16 cellular contexts compared by ENCODE assay signal in genomic region chr13:43880930-43881329, GRCh38. TPM values are rescaled to one million over a fixed set of nuclear protein-coding genes. Genes with fewer than 3 reads are reported as not detected.
A peak's percentile ranks its signal among the peaks of the same experiment; 100 is the strongest.
DNase-seq lines count a peak whose midpoint lies in the region; ATAC-seq, FAIRE-seq and TF ChIP-seq lines count a peak whose summit lies in the region.
"Had no signal": no experiment of that assay in that cellular context is flagged by ENCODE, and none has a peak within 500 bp of the region (broad histone marks: within the 10 kb centered on the region; RNA-seq: fewer than 3 reads in every experiment).

No MANE protein-coding gene starts in this region.

- no peak overlapping the region for H3K27ac ChIP-seq in Panc1 (ENCODE audit: low read length)
- no peak overlapping the region for H3K27ac ChIP-seq in parathyroid adenoma
- H3K27ac ChIP-seq in gastroesophageal sphincter = no peak overlapping the region

- no peak for DNase-seq in GM12891 (ENCODE audit: insufficient read length, low spot score)
- DNase-seq in Panc1 (ENCODE audit: low read depth, low spot score) = no peak
- peak; percentile 65 for DNase-seq in fibroblast of gingiva (ENCODE audit: low read depth)
- no peak for DNase-seq in stimulated activated CD4-positive, alpha-beta T cell treated with anti-CD3 and anti-CD28 coated beads, Interleukin-12 subunit alpha, Interleukin-12 subunit beta, amount 100 ng/mL, for 4 hours
- no peak for DNase-seq in GM19238 (ENCODE audit: insufficient read length, low spot score)
- DNase-seq: activated CD8-positive, alpha-beta T cell treated with anti-CD3 and anti-CD28 coated beads, Interleukin-2, amount 10 ng/mL, durations not matched to agents 7 days and 5 days; AML-193; aorta; cortex of kidney; NCI-H187; NCI-H524; T-cell had no signal

- no peak overlapping the region for H3K9ac ChIP-seq in parathyroid adenoma

- peak overlapping the region; percentile 97 for H2AFZ ChIP-seq in parathyroid adenoma

- POLR2A ChIA-PET in Panc1 (lab: Charles Lee) = interaction anchor here (0.6 kb wide), 1 partner anchor 236 kb away, joined by 3 read pairs; no protein-coding TSS in a partner anchor

- no peak overlapping the region for H3K4me3 ChIP-seq in Panc1 (ENCODE audit: low read depth in 2 of 2, low read length in 2 of 2)
- no peak overlapping the region for H3K4me3 ChIP-seq in parathyroid adenoma (ENCODE audit: low read depth, low read length)
- no peak overlapping the region for H3K4me3 ChIP-seq in gastroesophageal sphincter

- ATAC-seq in Panc1 (no peak), HG02938 (IDR thresholded peaks at IDR 0.05; ENCODE audit: unreplicated experiment) (no peak), gastroesophageal sphincter (no peak)
- ATAC-seq: activated CD8-positive, alpha-beta T cell treated with anti-CD3 and anti-CD28 coated beads, Interleukin-2, amount 10 ng/mL, durations not matched to agents 7 days and 5 days; T-cell had no signal

- TF ChIP-seq CTCF in Panc1 (IDR thresholded peaks at IDR 0.05) (no peak), parathyroid adenoma (IDR thresholded peaks at IDR 0.05) (no peak), gastroesophageal sphincter (IDR thresholded peaks at IDR 0.05) (no peak)

- H3K36me3 ChIP-seq in Panc1 (ENCODE audit: control insufficient read depth, insufficient read depth, low read length) (no peaks in the 10 kb centered on the region), parathyroid adenoma (ENCODE audit: control insufficient read depth, insufficient read depth, low read length) (no peaks in the 10 kb centered on the region), gastroesophageal sphincter (peaks cover 0 to 6% of the 10 kb centered on the region in 2 donors)
- H3K36me3 ChIP-seq: esophagus muscularis mucosa had no signal

- CTCF ChIA-PET in Panc1 (lab: Charles Lee) = no interaction called here

- peak; percentile 5 for FAIRE-seq in GM12891 (lab: Jason Lieb, UNC)

- BruUV-seq in Panc1 (replicated peaks; lab: Mats Ljungman, UMichigan) = TSS peak; percentile 65

- H3K27me3 ChIP-seq in Panc1 (ENCODE audit: control insufficient read depth, insufficient read depth, low read length) (no peaks in the 10 kb centered on the region), parathyroid adenoma (ENCODE audit: control insufficient read depth, insufficient read depth, low read length) (no peaks in the 10 kb centered on the region), gastroesophageal sphincter (no peaks in the 10 kb centered on the region)
- H3K27me3 ChIP-seq: esophagus muscularis mucosa had no signal

- in situ Hi-C loops in Panc1 (cut with HindIII; ENCODE audit: low pct_unique_long_range_greater_than_20kb, low sequenced_read_pairs) = no loop called here

- no peaks in the 10 kb centered on the region for H3K79me2 ChIP-seq in parathyroid adenoma

- H3K4me1 ChIP-seq in Panc1 (ENCODE audit: control insufficient read depth, insufficient read depth, low read length) (no peaks in the 10 kb centered on the region; the same call in 1 of the 2 replicates), parathyroid adenoma (peaks cover 4% of the 10 kb centered on the region), gastroesophageal sphincter (peaks cover 0 to 23% (median 0%) of the 10 kb centered on the region in 3 donors)

- H3K4me2 ChIP-seq in parathyroid adenoma (ENCODE audit: low read length) = no peak overlapping the region

- intact Hi-C loops in Panc1 (cut with micrococcal nuclease; ENCODE audit: unreplicated experiment) = no loop called here

- TF ChIP-seq EP300 in gastroesophageal sphincter (IDR thresholded peaks at IDR 0.05) = no peak

- TF ChIP-seq POLR2A in GM12891 (IDR thresholded peaks at IDR 0.05; ENCODE audit: low read depth, low read length) (no peak), gastroesophageal sphincter (IDR thresholded peaks at IDR 0.05) (no peak)

- H3K9me3 ChIP-seq in Panc1 (ENCODE audit: control insufficient read depth, insufficient read depth, low read depth, low read length) = no peaks in the 10 kb centered on the region
- no peaks in the 10 kb centered on the region for H3K9me3 ChIP-seq in parathyroid adenoma (ENCODE audit: control insufficient read depth, low read length)
- H3K9me3 ChIP-seq in gastroesophageal sphincter = no peaks in the 10 kb centered on the region
- H3K9me3 ChIP-seq: esophagus muscularis mucosa had no signal

TF ChIP-seq in GM12891, 5 proteins besides CTCF, POLR2A, EP300 and RAD21:
- TF ChIP-seq SPI1 (IDR thresholded peaks at IDR 0.05; ENCODE audit: low read depth, low read length) = no peak
- no peak for TF ChIP-seq POLR2AphosphoS5 (IDR thresholded peaks at IDR 0.05; ENCODE audit: low read depth, low read length)

RNA-seq across cellular contexts. Expression of gene LACC1, which starts 1.2 kb away (rescaled TPM):
- polyA plus RNA-seq in GM12891 (2012; ENCODE audit: low read depth, missing spikeins) = 2.4 TPM
- total RNA-seq in Panc1 (2021; ENCODE audit: unreplicated experiment) = 2.1 TPM
- 0.88 TPM for polyA plus RNA-seq in Panc1 (2012; ENCODE audit: insufficient read length)
- 10 to 100 TPM in 1 of 4 donors, 1 to 10 TPM in 3; 3.8 to 12.3 (median 6.6) TPM for total RNA-seq in gastroesophageal sphincter

RNA-seq across cellular contexts. Expression of gene CCDC122, which starts 1.4 kb away (rescaled TPM):
- polyA plus RNA-seq in GM12891 (2012; ENCODE audit: low read depth, missing spikeins) = 2.5 TPM
- 5.2 TPM for total RNA-seq in Panc1 (2021; ENCODE audit: unreplicated experiment)
- polyA plus RNA-seq in Panc1 (2012; ENCODE audit: insufficient read length) = 2.0 TPM
- 1 to 10 TPM; 3.6 to 5.3 (median 4.0) TPM for total RNA-seq in gastroesophageal sphincter
